In genomic region chr2:174334781-174335604, GRCh38 we compare ENCODE assay signal across 8 cellular contexts. TPM values are rescaled to one million over a fixed set of nuclear protein-coding genes. Genes with fewer than 3 reads are reported as not detected.
A peak's percentile ranks its signal among the peaks of the same experiment; 100 is the strongest.
DNase-seq lines count a peak whose midpoint lies in the region; ATAC-seq, FAIRE-seq and TF ChIP-seq lines count a peak whose summit lies in the region.

SP9 (plus strand) TSS chr2:174334954; CDS start chr2:174335093, 139 bp downstream.

- peak within 1 kb of the TSS; percentile 86 to 95 for H3K27ac ChIP-seq in A549
- no peak within 1 kb of the TSS for H3K27ac ChIP-seq in OCI-LY1 (ENCODE audit: low read depth, low read length, poor library complexity, severe bottlenecking)
- no peak within 1 kb of the TSS for H3K27ac ChIP-seq in coronary artery

- no peaks in the 10 kb centered on the region for H3K79me2 ChIP-seq in OCI-LY1 (ENCODE audit: insufficient read depth, low read length)

- H3F3A ChIP-seq in OCI-LY1 (ENCODE audit: insufficient read depth, low read length) = 0 out of 2 replicates have a peak, but pooled peaks cover 3% of the 10 kb centered on the region

- H3K4me1 ChIP-seq in A549 (peaks cover 32% of the 10 kb centered on the region), OCI-LY1 (ENCODE audit: insufficient read depth, low read length, severe bottlenecking) (peaks cover 44% of the 10 kb centered on the region)

- TF ChIP-seq CTCF in A549 (IDR thresholded peaks at IDR 0.05) (no peak), OCI-LY1 (IDR thresholded peaks at IDR 0.05; ENCODE audit: low read length) (no peak), coronary artery (IDR thresholded peaks at IDR 0.05) (no peak)

- 2% methylated on average over 25 of the region's 55 CpGs for WGBS in A549 (ENCODE audit: missing lambda C conversion rate)

- DNase-seq in A549 (ENCODE audit: low read depth in 1 of 2, low spot score in 1 of 2) (peak; percentile 89 to 91), coronary artery (ENCODE audit: low spot score) (no peak), LoVo (ENCODE audit: low spot score) (no peak), middle frontal gyrus (ENCODE audit: extremely low spot score, low spot score) (no peak), GM19239 (ENCODE audit: insufficient read length, low spot score) (no peak)
- DNase-seq in naive thymus-derived CD8-positive, alpha-beta T cell = peak in 2 of 10 donors; percentile 28 to 38

- no peak for FAIRE-seq in A549 (lab: Jason Lieb, UNC)
- no peak for FAIRE-seq in GM19239 (lab: Jason Lieb, UNC)

- peaks cover 16 to 49% (median 39%) of the 10 kb centered on the region in 4 donors for H3K4me1 Mint-ChIP-seq in naive thymus-derived CD8-positive, alpha-beta T cell

- no peaks in the 10 kb centered on the region for H3K36me3 ChIP-seq in OCI-LY1 (ENCODE audit: insufficient read depth, low read length)

- H3K4me2 ChIP-seq in A549 = peak within 1 kb of the TSS; percentile 97
- H3K4me2 ChIP-seq in OCI-LY1 (ENCODE audit: low read length) = peak within 1 kb of the TSS; percentile 69

- peaks cover 0 to 18% (median 0%) of the 10 kb centered on the region in 9 donors for H3K9me3 Mint-ChIP-seq in naive thymus-derived CD8-positive, alpha-beta T cell

- H3K27me3 ChIP-seq in OCI-LY1 (ENCODE audit: insufficient read depth, low read length) = 0 out of 2 replicates have a peak, but pooled peaks cover 8% of the 10 kb centered on the region

- no peak for TF ChIP-seq EP300 in A549 (IDR thresholded peaks at IDR 0.05)

- peaks cover 0 to 5% (median 5%) of the 10 kb centered on the region in 3 donors for H3K36me3 Mint-ChIP-seq in naive thymus-derived CD8-positive, alpha-beta T cell

- H2AFZ ChIP-seq in OCI-LY1 (ENCODE audit: low read length) = no peak within 1 kb of the TSS

- H3K4me3 Mint-ChIP-seq in naive thymus-derived CD8-positive, alpha-beta T cell = peak within 1 kb of the TSS; percentile 43 to 77 (median 68)

- ATAC-seq in A549 = peak; percentile 45 to 73
- ATAC-seq in naive thymus-derived CD8-positive, alpha-beta T cell = peak; percentile 13 to 19

- H3K27me3 Mint-ChIP-seq in naive thymus-derived CD8-positive, alpha-beta T cell = peaks cover 39 to 76% (median 73%) of the 10 kb centered on the region in 5 donors

- CTCF ChIA-PET in A549 (lab: Yijun Ruan, JAX) = interaction anchor here (0.6 to 2.4 kb wide), 5 partner anchors 9 to 177 kb away, joined by 3 to 9 read pairs (median 3); partner anchors contain the start of gene OLA1

- no peaks in the 10 kb centered on the region for H4K20me1 ChIP-seq in OCI-LY1 (ENCODE audit: insufficient read depth, low read length)

- H3K9me2 ChIP-seq in OCI-LY1 (ENCODE audit: low read depth, low read length) = no peaks in the 10 kb centered on the region

- peak within 1 kb of the TSS in 4 of 10 donors; percentile 49 to 87 (median 78) for H3K27ac Mint-ChIP-seq in naive thymus-derived CD8-positive, alpha-beta T cell

- no peak within 1 kb of the TSS for H3K9ac ChIP-seq in OCI-LY1 (ENCODE audit: low read length)

- POLR2A ChIA-PET in A549 (lab: Yijun Ruan, JAX) = interaction anchor here (0.6 to 2.3 kb wide), 4 partner anchors 86 to 745 kb away, joined by 4 to 18 read pairs (median 5); partner anchors contain the start of gene OLA1
- POLR2A ChIA-PET in naive thymus-derived CD8-positive, alpha-beta T cell (lab: Charles Lee) = interaction anchor here (0.5 kb wide), 1 partner anchor 65 kb away, joined by 3 read pairs; no protein-coding TSS in a partner anchor

- peak within 1 kb of the TSS; percentile 64 for H3K4me3 ChIP-seq in A549
- H3K4me3 ChIP-seq in GM08714 (ENCODE audit: low read length) = peak within 1 kb of the TSS; percentile 61
- H3K4me3 ChIP-seq in OCI-LY1 (ENCODE audit: low read depth, low read length, poor library complexity, severe bottlenecking) = peak within 1 kb of the TSS; percentile 55
- H3K4me3 ChIP-seq in coronary artery = peak within 1 kb of the TSS; percentile 68

- TF ChIP-seq POLR2A in A549 (IDR thresholded peaks at IDR 0.05; ENCODE audit: low read length) = peak; percentile 82

- H3K9me3 ChIP-seq in A549 (no peaks in the 10 kb centered on the region), OCI-LY1 (ENCODE audit: low read length) (no peaks in the 10 kb centered on the region)

- 0 out of 5 replicates have a peak, but pooled peaks of 1 of the 2 experiments have one; percentile 10 for TF ChIP-seq RAD21 in A549 (conservative IDR thresholded peaks at IDR 0.05 in 1 of 2, IDR thresholded peaks at IDR 0.05 in 1 of 2)

TF ChIP-seq in A549, 52 proteins besides CTCF, POLR2A, EP300 and RAD21:
- TF ChIP-seq E2F6 (IDR thresholded peaks at IDR 0.05; ENCODE audit: borderline replicate concordance, low read depth) (peak; percentile 98), BCL3 (IDR thresholded peaks at IDR 0.05) (0 out of 3 replicates have a peak, but pooled peaks have one; percentile 20), EHF (CRISPR knock-in tag; IDR thresholded peaks at IDR 0.05) (no peak), MAFK (IDR thresholded peaks at IDR 0.05; ENCODE audit: partially characterized antibody) (no peak), CBX2 (IDR thresholded peaks at IDR 0.05; ENCODE audit: borderline replicate concordance, low read depth) (no peak), BHLHE40 (IDR thresholded peaks at IDR 0.05; ENCODE audit: low read depth, low read length) (peak; percentile 66), JUN (IDR thresholded peaks at IDR 0.05) (peak in 1 of 2 experiments; percentile 53; a peak in 1 of 5 replicates), RNF2 (IDR thresholded peaks at IDR 0.05; ENCODE audit: borderline replicate concordance, low read depth) (peak; percentile 94), MAX (IDR thresholded peaks at IDR 0.05) (peak; percentile 98), CBX8 (IDR thresholded peaks at IDR 0.05) (no peak; the same call in 1 of the 2 replicates)

RNA-seq across cellular contexts. Expression of gene SP9, which starts in this region (rescaled TPM):
- 2.5 and 3.8 TPM in 2 replicates for polyA plus RNA-seq in A549 (2011; rRNA removed)
- 2.8 and 4.0 TPM in 2 replicates for polyA plus RNA-seq in A549 (2012; cell fraction: cytosol; rRNA removed)
- 2.9 and 7.2 TPM in 2 replicates for polyA plus RNA-seq in A549 (2012; cell fraction: nucleus; rRNA removed)
- 2.5 to 3.3 TPM (median 3.2 TPM) in 3 replicates for polyA plus RNA-seq in A549 (2017; fragmentation: RNase III; extraction: RNeasy Plus Mini Kit Qiagen cat#74134 plus additional on column Dnase treatment)
- polyA minus RNA-seq in A549 (2011; rRNA and poly(A)+ RNA removed) = 1.3 and 1.6 TPM in 2 replicates
- not detected for total RNA-seq in naive thymus-derived CD8-positive, alpha-beta T cell
- not detected for polyA plus RNA-seq in naive thymus-derived CD8-positive, alpha-beta T cell

Comparison
In these comparisons a context has a peak if more than half of its experiments do, and no peak if none do; other contexts are left out.
1. Peak in ATAC-seq in naive thymus-derived CD8-positive, alpha-beta T cell; RNA of the gene not detected or under 1 TPM.
2. DNase-seq: peak in A549 (2 of 2); none in coronary artery (single experiment), LoVo (single experiment), middle frontal gyrus (single experiment) and GM19239 (single experiment).
3. H3K27ac ChIP-seq: peak in A549 (2 of 2); none in OCI-LY1 (single experiment) and coronary artery (0 of 2).
4. Peak in every context shown above with its lines, with median percentiles within 50 percentile points of each other: H3K4me3 ChIP-seq.